11 cellular contexts compared by ENCODE assay signal in the genomic region with DNA sequence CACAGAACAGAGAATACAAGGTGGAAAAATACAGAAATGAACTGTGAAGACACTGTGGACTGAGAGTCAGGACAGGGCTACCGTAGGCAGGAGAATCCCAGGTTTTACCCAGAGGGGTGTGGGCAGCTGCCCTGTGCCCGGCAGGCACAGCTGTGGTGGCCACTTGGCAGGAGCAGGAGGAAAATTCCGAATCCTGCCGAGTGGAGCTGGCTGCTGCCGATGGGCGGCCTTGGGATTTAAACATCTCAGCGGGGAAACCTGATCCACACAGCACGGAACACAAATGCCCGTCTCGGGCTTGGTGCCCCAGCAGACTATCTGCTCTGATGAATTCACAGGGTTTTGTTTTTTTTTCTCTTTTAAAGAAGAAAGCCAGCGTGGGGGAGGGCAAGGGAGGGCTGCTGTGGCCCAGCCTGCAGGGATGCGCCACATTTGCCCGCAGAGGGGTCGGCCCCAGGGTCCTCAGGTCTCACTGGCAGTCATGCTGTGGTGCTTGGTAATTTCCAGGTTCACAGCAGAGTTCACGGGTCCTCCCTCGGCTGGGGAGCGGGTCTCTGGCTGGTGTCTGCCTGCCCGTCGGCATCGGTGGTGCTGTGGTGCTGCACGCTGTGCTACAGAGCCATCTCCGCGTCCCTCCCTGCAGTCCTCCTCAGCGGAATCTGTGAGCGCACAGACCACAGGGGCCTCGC. TPM values are rescaled to one million over a fixed set of nuclear protein-coding genes. Genes with fewer than 3 reads are reported as not detected.
DNase-seq lines count a peak whose midpoint lies in the region; ATAC-seq and TF ChIP-seq lines count a peak whose summit lies in the region.
"Had no signal": no experiment of that assay in that cellular context is flagged by ENCODE, and none has a peak within 500 bp of the region (broad histone marks: within the 10 kb centered on the region; RNA-seq: fewer than 3 reads in every experiment).

No MANE protein-coding gene starts in this region.

- peaks cover 13% of the 10 kb centered on the region for H3K4me1 ChIP-seq in HEK293 (ENCODE audit: control insufficient read depth, insufficient read depth, low read length)
- peaks cover 89 to 97% of the 10 kb centered on the region in 2 donors for H3K4me1 ChIP-seq in gastrocnemius medialis
- peaks cover 32% of the 10 kb centered on the region for H3K4me1 ChIP-seq in PC-3 (ENCODE audit: insufficient read depth, low read length)

- CTCF ChIA-PET in HEK293 (lab: Yijun Ruan, JAX) (interaction anchor here (0.6 kb wide), 1 partner anchor 205 kb away, joined by 3 read pairs; no protein-coding TSS in a partner anchor), RWPE1 (lab: Yijun Ruan, JAX) (interaction anchor here (0.5 to 2.2 kb wide), 3 partner anchors 19 to 397 kb away, joined by 3 to 9 read pairs (median 4); a partner anchor contains a TSS), PC-3 (lab: Charles Lee) (no interaction called here)

- POLR2A ChIA-PET in HEK293 (lab: Yijun Ruan, JAX), result no interaction called here
- POLR2A ChIA-PET in RWPE1 (lab: Yijun Ruan, JAX; ENCODE audit: low non-redundant PET), result no interaction called here
- POLR2A ChIA-PET in PC-3 (lab: Charles Lee; ENCODE audit: unreplicated experiment), result no interaction called here

- H3K9me3 ChIP-seq in HEK293 (ENCODE audit: control insufficient read depth, insufficient read depth, low read depth, low read length) (no peaks in the 10 kb centered on the region), gastrocnemius medialis (no peaks in the 10 kb centered on the region), PC-3 (ENCODE audit: low read length) (no peaks in the 10 kb centered on the region)

- no peak overlapping the region for H3K9ac ChIP-seq in PC-3 (ENCODE audit: low read length)

- H4K20me1 ChIP-seq in PC-3 (ENCODE audit: low read length), result no peaks in the 10 kb centered on the region

- no peak overlapping the region for H2AFZ ChIP-seq in PC-3 (ENCODE audit: low read length)

- TF ChIP-seq CTCF in HEK293 (tag by site-specific recombination; IDR thresholded peaks at IDR 0.05) (no peak), RWPE1 (conservative IDR thresholded peaks at IDR 0.05; ENCODE audit: low read depth) (no peak), gastrocnemius medialis (IDR thresholded peaks at IDR 0.05 in 4 of 5, conservative IDR thresholded peaks at IDR 0.05 in 1 of 5) (peak in 1 of 5 experiments; percentile 18), PC-3 (conservative IDR thresholded peaks at IDR 0.05; ENCODE audit: low read depth, low read length) (no peak)

- peak; percentile 16 to 23 for TF ChIP-seq POLR2A in gastrocnemius medialis (IDR thresholded peaks at IDR 0.05)

- ATAC-seq in gastrocnemius medialis, result peak; percentile 55
- no peak for ATAC-seq in PC-3
- ATAC-seq in GM19397 (IDR thresholded peaks at IDR 0.05; ENCODE audit: unreplicated experiment), result no peak
- ATAC-seq: left cardiac atrium had no signal

- BruUV-seq in PC-3 (replicated peaks; lab: Mats Ljungman, UMichigan), result no TSS peak

- DNase-seq in RWPE1 (ENCODE audit: low spot score) (no peak), epithelial cell of prostate (ENCODE audit: low read depth, low spot score) (no peak), gastrocnemius medialis (peak; percentile 78 to 85), PC-3 (no peak), NCI-H69 (lab: John Stamatoyannopoulos, UW) (no peak), retina (no peak)
- DNase-seq: activated T-cell treated with anti-CD3 and anti-CD28 coated beads for 4 hours, left cardiac atrium, SHP77 treated with DMSO at 0.1 percent for 48 hours had no signal

- H3K9me2 ChIP-seq in PC-3 (replicated peaks; ENCODE audit: low read length), result no peaks in the 10 kb centered on the region

- H3F3A ChIP-seq in PC-3 (ENCODE audit: low read length, unreplicated experiment), result peaks cover 7% of the 10 kb centered on the region

- H3K4me2 ChIP-seq in PC-3 (ENCODE audit: low read length), result no peak overlapping the region

- no peaks in the 10 kb centered on the region for H3K27me3 ChIP-seq in gastrocnemius medialis
- H3K27me3 ChIP-seq in PC-3 (ENCODE audit: low read length), result no peaks in the 10 kb centered on the region

- H3K4me3 ChIP-seq in HEK293 (ENCODE audit: low read depth, low read length) (no peak overlapping the region), gastrocnemius medialis (peak overlapping the region in 1 of 4 donors; percentile 2), PC-3 (ENCODE audit: low read length) (no peak overlapping the region)

- peaks cover 55% of the 10 kb centered on the region for H3K79me2 ChIP-seq in PC-3 (ENCODE audit: low read length)

- H3K36me3 ChIP-seq in HEK293 (ENCODE audit: control insufficient read depth in 2 of 2, insufficient read depth in 1 of 2, low read length in 2 of 2) (peaks cover 0 to 16% of the 10 kb centered on the region in 2 experiments; a peak in 2 of 3 replicates), gastrocnemius medialis (peaks cover 0 to 2% of the 10 kb centered on the region in 2 donors), PC-3 (ENCODE audit: low read depth, low read length) (no peaks in the 10 kb centered on the region)

- in situ Hi-C loops in gastrocnemius medialis (cut with MboI; ENCODE audit: low sequenced_read_pairs in 4 of 4), result no loop called here

- H3K27ac ChIP-seq in HEK293 (ENCODE audit: extremely low read depth, low read depth, low read length) (no peak overlapping the region), RWPE1 (peak overlapping the region; percentile 99), epithelial cell of prostate (peak overlapping the region; percentile 98), gastrocnemius medialis (peak overlapping the region; percentile 83 to 95 (median 92)), PC-3 (ENCODE audit: low read length) (no peak overlapping the region)

- intact Hi-C loops in gastrocnemius medialis (cut with DNase I; ENCODE audit: low total_unique reads) (loop anchor here (2.0 kb wide), 1 partner anchor 29 kb away; a partner anchor contains a TSS), PC-3 (cut with micrococcal nuclease) (no loop called here)

TF ChIP-seq in HEK293, 187 proteins besides CTCF, POLR2A, EP300 and RAD21:
- TF ChIP-seq ZIC2 (tag by site-specific recombination; IDR thresholded peaks at IDR 0.05), result peak; percentile 53; the same call in 1 of the 2 replicates
- TF ChIP-seq, protein P1, sequence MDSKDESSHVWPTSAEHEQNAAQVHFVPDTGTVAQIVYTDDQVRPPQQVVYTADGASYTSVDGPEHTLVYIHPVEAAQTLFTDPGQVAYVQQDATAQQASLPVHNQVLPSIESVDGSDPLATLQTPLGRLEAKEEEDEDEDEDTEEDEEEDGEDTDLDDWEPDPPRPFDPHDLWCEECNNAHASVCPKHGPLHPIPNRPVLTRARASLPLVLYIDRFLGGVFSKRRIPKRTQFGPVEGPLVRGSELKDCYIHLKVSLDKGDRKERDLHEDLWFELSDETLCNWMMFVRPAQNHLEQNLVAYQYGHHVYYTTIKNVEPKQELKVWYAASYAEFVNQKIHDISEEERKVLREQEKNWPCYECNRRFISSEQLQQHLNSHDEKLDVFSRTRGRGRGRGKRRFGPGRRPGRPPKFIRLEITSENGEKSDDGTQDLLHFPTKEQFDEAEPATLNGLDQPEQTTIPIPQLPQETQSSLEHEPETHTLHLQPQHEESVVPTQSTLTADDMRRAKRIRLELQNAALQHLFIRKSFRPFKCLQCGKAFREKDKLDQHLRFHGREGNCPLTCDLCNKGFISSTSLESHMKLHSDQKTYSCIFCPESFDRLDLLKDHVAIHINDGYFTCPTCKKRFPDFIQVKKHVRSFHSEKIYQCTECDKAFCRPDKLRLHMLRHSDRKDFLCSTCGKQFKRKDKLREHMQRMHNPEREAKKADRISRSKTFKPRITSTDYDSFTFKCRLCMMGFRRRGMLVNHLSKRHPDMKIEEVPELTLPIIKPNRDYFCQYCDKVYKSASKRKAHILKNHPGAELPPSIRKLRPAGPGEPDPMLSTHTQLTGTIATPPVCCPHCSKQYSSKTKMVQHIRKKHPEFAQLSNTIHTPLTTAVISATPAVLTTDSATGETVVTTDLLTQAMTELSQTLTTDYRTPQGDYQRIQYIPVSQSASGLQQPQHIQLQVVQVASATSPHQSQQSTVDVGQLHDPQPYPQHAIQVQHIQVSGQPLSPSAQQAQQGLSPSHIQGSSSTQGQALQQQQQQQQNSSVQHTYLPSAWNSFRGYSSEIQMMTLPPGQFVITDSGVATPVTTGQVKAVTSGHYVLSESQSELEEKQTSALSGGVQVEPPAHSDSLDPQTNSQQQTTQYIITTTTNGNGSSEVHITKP (tag by site-specific recombination; IDR thresholded peaks at IDR 0.05), result peak; percentile 20; the same call in 1 of the 2 replicates
- TF ChIP-seq ZNF600 (tag by site-specific recombination; IDR thresholded peaks at IDR 0.05), result peak; percentile 74; the same call in 1 of the 2 replicates
- TF ChIP-seq GLIS1 (tag by site-specific recombination; IDR thresholded peaks at IDR 0.05), result no peak
TF ChIP-seq in HEK293: peak in this region for 3.

RNA-seq across cellular contexts. Expression of a gene that starts 28.0 kb away (rescaled TPM):
- 1 to 10 TPM; 2.7 to 3.1 (median 3.0) TPM for total RNA-seq in gastrocnemius medialis
- 5.6 and 10.9 TPM in 2 replicates for total RNA-seq in PC-3 (2014; rRNA removed)

RNA-seq across cellular contexts. Expression of a gene that starts 29.0 kb away (rescaled TPM):
- total RNA-seq in gastrocnemius medialis, result 10 to 100 TPM; 11.6 to 19.4 (median 15.8) TPM
- 59.8 and 71.1 TPM in 2 replicates for total RNA-seq in PC-3 (2014; rRNA removed)

RNA-seq across cellular contexts. Expression of a gene that starts 31.1 kb away (rescaled TPM):
- 10 to 100 TPM in 2 of 4 donors, 1 to 10 TPM in 2; 7.3 to 15.8 (median 9.7) TPM for total RNA-seq in gastrocnemius medialis
- 48.9 and 59.8 TPM in 2 replicates for total RNA-seq in PC-3 (2014; rRNA removed)

RNA-seq across cellular contexts. Expression of a gene that starts 32.7 kb away (rescaled TPM):
- 1 to 10 TPM in 2 of 4 donors, under 1 TPM in 1, not detected in 1; 0.94 to 2.1 (median 1.3) TPM for total RNA-seq in gastrocnemius medialis
- 71.1 and 72.6 TPM in 2 replicates for total RNA-seq in PC-3 (2014; rRNA removed)

Comparison
In these comparisons a context has a peak if more than half of its experiments do, and no peak if none do; other contexts are left out.
1. H3K27ac ChIP-seq: peak in RWPE1 (single experiment), epithelial cell of prostate (single experiment) and gastrocnemius medialis (4 of 4); none in HEK293 (single experiment) and PC-3 (single experiment).
2. DNase-seq: peak in gastrocnemius medialis (2 of 2); none in RWPE1 (single experiment), epithelial cell of prostate (single experiment), PC-3 (single experiment), NCI-H69 (single experiment) and retina (single experiment).
3. ATAC-seq: peak in gastrocnemius medialis (2 of 2); none in PC-3 (single experiment) and GM19397 (single experiment).